Comparison of ENCODE assay signal across 8 cellular contexts in genomic region chr6:43247115-43247999, GRCh38. TPM values are rescaled to one million over a fixed set of nuclear protein-coding genes. Genes with fewer than 3 reads are reported as not detected.
A peak's percentile ranks its signal among the peaks of the same experiment; 100 is the strongest.
DNase-seq lines count a peak whose midpoint lies in the region; ATAC-seq and TF ChIP-seq lines count a peak whose summit lies in the region.

No MANE protein-coding gene starts in this region.

- CTCF ChIA-PET in HCT116 (lab: Charles Lee) (interaction anchor here (0.7 to 1.2 kb wide), 2 partner anchors 16 to 18 kb away, joined by 3 to 7 read pairs; partner anchors contain the start of gene DNPH1), T-cell (lab: Charles Lee) (interaction anchor here in 1 of 2 donors (0.8 to 1.0 kb wide), 2 partner anchors 16 to 18 kb away, joined by 3 to 5 read pairs; partner anchors contain the start of gene DNPH1)

- POLR2A ChIA-PET in HCT116 (lab: Charles Lee) = interaction anchor here (0.6 kb wide), 1 partner anchor 9 kb away, joined by 3 read pairs; no protein-coding TSS in a partner anchor
- POLR2A ChIA-PET in T-cell (lab: Charles Lee) = interaction anchor here in 1 of 2 donors (0.6 kb wide), 1 partner anchor 228 kb away, joined by 3 read pairs; no protein-coding TSS in a partner anchor

- peaks cover 6 to 14% of the 10 kb centered on the region in 2 donors for H3K27me3 Mint-ChIP-seq in T-cell

- no peaks in the 10 kb centered on the region for H3K79me2 ChIP-seq in HCT116 (ENCODE audit: insufficient read depth, low read length)

- peak; percentile 99 for ATAC-seq in HCT116
- ATAC-seq in T-cell (replicated peaks in 1 of 4) = peak; percentile 96 to 98 (median 98)
- peak; percentile 96 for ATAC-seq in right cardiac atrium

- intact Hi-C loops in HCT116 (cut with micrococcal nuclease) = no loop called here
- intact Hi-C loops in right cardiac atrium (cut with DNase I) = no loop called here
- intact Hi-C loops in prostate gland (cut with DNase I) = no loop called here

- H3K36me3 Mint-ChIP-seq in T-cell = no peaks in the 10 kb centered on the region

- H3K36me3 ChIP-seq in HCT116 (ENCODE audit: control insufficient read depth in 1 of 2, insufficient read depth in 2 of 2, low read length in 2 of 2) (no peaks in the 10 kb centered on the region), prostate gland (no peaks in the 10 kb centered on the region)

- H3K9me2 ChIP-seq in HCT116 (ENCODE audit: insufficient read depth) = no peaks in the 10 kb centered on the region

- TF ChIP-seq POLR2A in HCT116 (IDR thresholded peaks at IDR 0.05; ENCODE audit: borderline replicate concordance, extremely low read depth, insufficient read depth, insufficient read length) (no peak), prostate gland (IDR thresholded peaks at IDR 0.05) (no peak)

- H3K4me3 ChIP-seq in HCT116 (replicated peaks in 1 of 2; ENCODE audit: low read depth in 1 of 2, low read length in 2 of 2) = peak overlapping the region; percentile 35 to 39
- peak overlapping the region; percentile 32 for H3K4me3 ChIP-seq in right cardiac atrium (ENCODE audit: low read length)
- peak overlapping the region; percentile 7 to 26 for H3K4me3 ChIP-seq in prostate gland

- H3K27me3 ChIP-seq in HCT116 (ENCODE audit: insufficient read depth, low read length) (peaks cover 4% of the 10 kb centered on the region; the same call in 1 of the 2 replicates), right cardiac atrium (ENCODE audit: control insufficient read depth, insufficient read depth) (no peaks in the 10 kb centered on the region), prostate gland (replicated peaks; ENCODE audit: insufficient read depth) (peaks cover 5% of the 10 kb centered on the region)

- peaks cover 11 to 20% (median 14%) of the 10 kb centered on the region in 3 donors for H3K4me1 Mint-ChIP-seq in T-cell

- H3K27ac ChIP-seq in HCT116 (ENCODE audit: low read depth, low read length) (no peak overlapping the region), right cardiac atrium (ENCODE audit: low read length) (no peak overlapping the region), prostate gland (no peak overlapping the region)

- H3K9me3 ChIP-seq in HCT116 (ENCODE audit: control insufficient read depth in 1 of 2, insufficient read depth in 1 of 2, low read depth in 1 of 2, low read length in 2 of 2) (no peaks in the 10 kb centered on the region), right cardiac atrium (ENCODE audit: control insufficient read depth, low read length) (no peaks in the 10 kb centered on the region), prostate gland (no peaks in the 10 kb centered on the region)

- RAD21 ChIA-PET in HCT116 (lab: Charles Lee; ENCODE audit: low non-redundant PET in 1 of 2, low total read pairs in 2 of 2, uncharacterized antibody in 2 of 2, unreplicated experiment in 2 of 2) = no interaction called here

- TF ChIP-seq CTCF in HCT116 (IDR thresholded peaks at IDR 0.05 in 2 of 3, conservative IDR thresholded peaks at IDR 0.05 in 1 of 3; ENCODE audit: borderline replicate concordance in 1 of 3, insufficient read depth in 1 of 3, low read depth in 2 of 3, low read length in 2 of 3) (no peak), prostate gland (IDR thresholded peaks at IDR 0.05) (no peak)

- no peaks in the 10 kb centered on the region for H3K9me3 Mint-ChIP-seq in T-cell

- no peak for TF ChIP-seq RAD21 in HCT116 (IDR thresholded peaks at IDR 0.05; ENCODE audit: low read depth)

- H3K27ac Mint-ChIP-seq in T-cell = peak overlapping the region; percentile 72 to 89

- H2AFZ ChIP-seq in HCT116 (ENCODE audit: low read depth, low read length, poor library complexity, severe bottlenecking) = peak overlapping the region; percentile 80

- H3K4me3 Mint-ChIP-seq in T-cell = peak overlapping the region; percentile 82 to 85 (median 85)

- H3K4me2 ChIP-seq in HCT116 (ENCODE audit: low read length) = peak overlapping the region; percentile 74

- DNase-seq in ELR (ENCODE audit: low read depth) (peak; percentile 66), HCT116 (ENCODE audit: low read depth, low spot score) (peak; percentile 24), MV-4-11 (lab: John Stamatoyannopoulos, UW) (peak; percentile 60), T-cell (peak; percentile 62 to 88 (median 76)), amniotic epithelial cell (ENCODE audit: low read depth) (peak; percentile 58), right cardiac atrium (peak; percentile 79 to 91 (median 90)), prostate gland (ENCODE audit: low spot score) (peak; percentile 48), ureter (ENCODE audit: low spot score) (peak; percentile 70)

- BruUV-seq in HCT116 (replicated peaks; lab: Mats Ljungman, UMichigan) = no TSS peak

- H3K9ac ChIP-seq in HCT116 (ENCODE audit: low read length) = no peak overlapping the region

- 3% methylated on average over 46 of the region's 46 CpGs for WGBS in right cardiac atrium
- 6% methylated on average over 45 of the region's 46 CpGs for WGBS in prostate gland

- peaks cover 3 to 11% of the 10 kb centered on the region in 2 experiments; a peak in 2 of 4 replicates for H3K4me1 ChIP-seq in HCT116 (ENCODE audit: control insufficient read depth in 1 of 2, insufficient read depth in 2 of 2, low read length in 2 of 2)
- no peaks in the 10 kb centered on the region for H3K4me1 ChIP-seq in right cardiac atrium (ENCODE audit: control insufficient read depth, insufficient read depth, low read length)
- H3K4me1 ChIP-seq in prostate gland (replicated peaks) = no peaks in the 10 kb centered on the region

- no peaks in the 10 kb centered on the region for H4K20me1 ChIP-seq in HCT116 (ENCODE audit: insufficient read depth)

TF ChIP-seq in HCT116, 20 proteins besides CTCF, POLR2A, EP300 and RAD21:
- TF ChIP-seq YY1 (IDR thresholded peaks at IDR 0.05; ENCODE audit: extremely low read depth, insufficient replicate concordance, low read depth, low read length) = peak; percentile 52
- peak; percentile 93 for TF ChIP-seq EGR1 (IDR thresholded peaks at IDR 0.05; ENCODE audit: low read depth)
- no peak for TF ChIP-seq POLR2AphosphoS5 (IDR thresholded peaks at IDR 0.05; ENCODE audit: low read depth, low read length)

RNA-seq across cellular contexts. Expression of gene TTBK1, which starts 4.1 kb away (rescaled TPM):
- total RNA-seq in HCT116 (2021; ENCODE audit: unreplicated experiment) (not detected), T-cell (under 1 TPM in 2 of 5 donors, not detected in 3; 0.03 to 0.07 TPM), right cardiac atrium (under 1 TPM; 0.33 to 0.69 (median 0.58) TPM), prostate gland (under 1 TPM; 0.18 to 0.62 TPM), ureter (not detected)
- polyA plus RNA-seq in HCT116 (2012) = not detected in 2 replicates
- polyA plus RNA-seq in right cardiac atrium = 0.29 TPM

RNA-seq across cellular contexts. Expression of gene DNPH1, which starts 18.1 kb away (rescaled TPM):
- total RNA-seq in HCT116 (2021; ENCODE audit: unreplicated experiment) (117 TPM), T-cell (10 to 100 TPM; 28.5 to 76.1 (median 57.5) TPM), right cardiac atrium (10 to 100 TPM; 25.7 to 43.2 (median 33.8) TPM), prostate gland (100 to 1,000 TPM in 1 of 2 donors, 10 to 100 TPM in 1; 40.3 to 138 TPM), ureter (42.8 TPM)
- 174 and 177 TPM in 2 replicates for polyA plus RNA-seq in HCT116 (2012)
- 60.4 TPM for polyA plus RNA-seq in right cardiac atrium

RNA-seq across cellular contexts. Expression of gene SLC22A7, which starts 50.7 kb away (rescaled TPM):
- total RNA-seq in HCT116 (2021; ENCODE audit: unreplicated experiment) (not detected), T-cell (not detected), right cardiac atrium (not detected), prostate gland (not detected), ureter (not detected)
- not detected in 2 replicates for polyA plus RNA-seq in HCT116 (2012)
- not detected for polyA plus RNA-seq in right cardiac atrium

Comparison
In these comparisons a context has a peak if more than half of its experiments do, and no peak if none do; other contexts are left out.
1. DNase-seq: peak in every context shown above with its lines; median percentile 90 in right cardiac atrium; 76 in T-cell; 70 in ureter; 66 in ELR; 60 in MV-4-11; 58 in amniotic epithelial cell; 48 in prostate gland; 24 in HCT116.